In genomic region chr15:92098869-92099268, GRCh38 we compare ENCODE assay signal across 1 cellular context.
TF ChIP-seq lines count a peak whose summit lies in the region.

No MANE protein-coding gene starts in this region.

TF ChIP-seq in GM23338, 12 proteins besides CTCF, POLR2A, EP300 and RAD21 (continued from another document):
- TF ChIP-seq, protein P1, sequence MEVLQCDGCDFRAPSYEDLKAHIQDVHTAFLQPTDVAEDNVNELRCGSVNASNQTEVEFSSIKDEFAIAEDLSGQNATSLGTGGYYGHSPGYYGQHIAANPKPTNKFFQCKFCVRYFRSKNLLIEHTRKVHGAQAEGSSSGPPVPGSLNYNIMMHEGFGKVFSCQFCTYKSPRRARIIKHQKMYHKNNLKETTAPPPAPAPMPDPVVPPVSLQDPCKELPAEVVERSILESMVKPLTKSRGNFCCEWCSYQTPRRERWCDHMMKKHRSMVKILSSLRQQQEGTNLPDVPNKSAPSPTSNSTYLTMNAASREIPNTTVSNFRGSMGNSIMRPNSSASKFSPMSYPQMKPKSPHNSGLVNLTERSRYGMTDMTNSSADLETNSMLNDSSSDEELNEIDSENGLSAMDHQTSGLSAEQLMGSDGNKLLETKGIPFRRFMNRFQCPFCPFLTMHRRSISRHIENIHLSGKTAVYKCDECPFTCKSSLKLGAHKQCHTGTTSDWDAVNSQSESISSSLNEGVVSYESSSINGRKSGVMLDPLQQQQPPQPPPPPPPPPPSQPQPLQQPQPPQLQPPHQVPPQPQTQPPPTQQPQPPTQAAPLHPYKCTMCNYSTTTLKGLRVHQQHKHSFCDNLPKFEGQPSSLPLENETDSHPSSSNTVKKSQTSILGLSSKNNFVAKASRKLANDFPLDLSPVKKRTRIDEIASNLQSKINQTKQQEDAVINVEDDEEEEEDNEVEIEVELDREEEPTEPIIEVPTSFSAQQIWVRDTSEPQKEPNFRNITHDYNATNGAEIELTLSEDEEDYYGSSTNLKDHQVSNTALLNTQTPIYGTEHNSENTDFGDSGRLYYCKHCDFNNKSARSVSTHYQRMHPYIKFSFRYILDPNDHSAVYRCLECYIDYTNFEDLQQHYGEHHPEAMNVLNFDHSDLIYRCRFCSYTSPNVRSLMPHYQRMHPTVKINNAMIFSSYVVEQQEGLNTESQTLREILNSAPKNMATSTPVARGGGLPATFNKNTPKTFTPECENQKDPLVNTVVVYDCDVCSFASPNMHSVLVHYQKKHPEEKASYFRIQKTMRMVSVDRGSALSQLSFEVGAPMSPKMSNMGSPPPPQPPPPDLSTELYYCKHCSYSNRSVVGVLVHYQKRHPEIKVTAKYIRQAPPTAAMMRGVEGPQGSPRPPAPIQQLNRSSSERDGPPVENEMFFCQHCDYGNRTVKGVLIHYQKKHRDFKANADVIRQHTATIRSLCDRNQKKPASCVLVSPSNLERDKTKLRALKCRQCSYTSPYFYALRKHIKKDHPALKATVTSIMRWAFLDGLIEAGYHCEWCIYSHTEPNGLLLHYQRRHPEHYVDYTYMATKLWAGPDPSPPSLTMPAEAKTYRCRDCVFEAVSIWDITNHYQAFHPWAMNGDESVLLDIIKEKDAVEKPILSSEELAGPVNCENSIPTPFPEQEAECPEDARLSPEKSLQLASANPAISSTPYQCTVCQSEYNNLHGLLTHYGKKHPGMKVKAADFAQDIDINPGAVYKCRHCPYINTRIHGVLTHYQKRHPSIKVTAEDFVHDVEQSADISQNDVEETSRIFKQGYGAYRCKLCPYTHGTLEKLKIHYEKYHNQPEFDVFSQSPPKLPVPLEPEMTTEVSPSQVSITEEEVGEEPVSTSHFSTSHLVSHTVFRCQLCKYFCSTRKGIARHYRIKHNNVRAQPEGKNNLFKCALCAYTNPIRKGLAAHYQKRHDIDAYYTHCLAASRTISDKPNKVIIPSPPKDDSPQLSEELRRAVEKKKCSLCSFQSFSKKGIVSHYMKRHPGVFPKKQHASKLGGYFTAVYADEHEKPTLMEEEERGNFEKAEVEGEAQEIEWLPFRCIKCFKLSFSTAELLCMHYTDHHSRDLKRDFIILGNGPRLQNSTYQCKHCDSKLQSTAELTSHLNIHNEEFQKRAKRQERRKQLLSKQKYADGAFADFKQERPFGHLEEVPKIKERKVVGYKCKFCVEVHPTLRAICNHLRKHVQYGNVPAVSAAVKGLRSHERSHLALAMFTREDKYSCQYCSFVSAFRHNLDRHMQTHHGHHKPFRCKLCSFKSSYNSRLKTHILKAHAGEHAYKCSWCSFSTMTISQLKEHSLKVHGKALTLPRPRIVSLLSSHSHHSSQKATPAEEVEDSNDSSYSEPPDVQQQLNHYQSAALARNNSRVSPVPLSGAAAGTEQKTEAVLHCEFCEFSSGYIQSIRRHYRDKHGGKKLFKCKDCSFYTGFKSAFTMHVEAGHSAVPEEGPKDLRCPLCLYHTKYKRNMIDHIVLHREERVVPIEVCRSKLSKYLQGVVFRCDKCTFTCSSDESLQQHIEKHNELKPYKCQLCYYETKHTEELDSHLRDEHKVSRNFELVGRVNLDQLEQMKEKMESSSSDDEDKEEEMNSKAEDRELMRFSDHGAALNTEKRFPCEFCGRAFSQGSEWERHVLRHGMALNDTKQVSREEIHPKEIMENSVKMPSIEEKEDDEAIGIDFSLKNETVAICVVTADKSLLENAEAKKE (CRISPR knock-in tag; IDR thresholded peaks at IDR 0.05) = 0 out of 2 replicates have a peak, but pooled peaks have one; percentile 30
- no peak for TF ChIP-seq ETS1 (IDR thresholded peaks at IDR 0.05)
